1 cellular context compared by ENCODE assay signal in the genomic region with DNA sequence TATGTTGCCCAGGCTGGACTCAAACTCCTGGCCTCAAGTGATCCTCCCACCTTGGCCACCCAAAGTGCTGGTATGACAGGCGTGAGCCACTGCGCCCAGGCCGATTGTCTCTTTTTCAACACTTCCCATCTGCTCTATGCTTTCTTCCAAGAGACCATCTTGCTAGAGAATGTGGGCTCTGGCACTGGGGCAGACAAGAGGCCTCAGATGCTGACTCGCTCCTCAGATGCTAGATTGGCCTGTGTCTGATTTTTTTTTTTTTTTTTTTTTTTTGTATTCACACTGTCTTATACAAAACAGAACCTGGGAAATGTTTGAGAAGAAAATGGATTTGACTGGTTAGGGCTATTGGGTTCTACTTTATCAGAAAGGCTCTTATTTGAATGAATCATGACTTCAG.
TF ChIP-seq lines count a peak whose summit lies in the region.

No MANE protein-coding gene starts in this region.

TF ChIP-seq in endothelial cell of umbilical vein, 7 proteins besides CTCF, POLR2A, EP300 and RAD21:
- no peak for TF ChIP-seq POLR2AphosphoS5 (IDR thresholded peaks at IDR 0.05; ENCODE audit: insufficient read depth, low read depth, low read length)
- TF ChIP-seq MYC (IDR thresholded peaks at IDR 0.05; ENCODE audit: low read depth, low read length), result no peak
- no peak for TF ChIP-seq FOS (IDR thresholded peaks at IDR 0.05; ENCODE audit: borderline replicate concordance, insufficient read depth, low read length)
